In genomic region chr12:98955284-98955683, GRCh38 we compare ENCODE assay signal across 9 cellular contexts.
DNase-seq lines count a peak whose midpoint lies in the region; TF ChIP-seq lines count a peak whose summit lies in the region.
"Had no signal": no experiment of that assay in that cellular context is flagged by ENCODE, and none has a peak within 500 bp of the region (broad histone marks: within the 10 kb centered on the region; RNA-seq: fewer than 3 reads in every experiment).

No MANE protein-coding gene starts in this region.

- DNase-seq in NCI-H146 (lab: John Stamatoyannopoulos, UW) (peak; percentile 11), NCI-H146 treated with DMSO at 0.1 percent for 48 hours (lab: John Stamatoyannopoulos, UW; ENCODE audit: unreplicated experiment) (no peak), H4 (ENCODE audit: low spot score) (peak; percentile 12), NCI-H1694 (lab: John Stamatoyannopoulos, UW) (peak; percentile 22), epithelial cell of esophagus (ENCODE audit: low read depth) (peak; percentile 49), medulla oblongata (ENCODE audit: extremely low spot score) (no peak), superior temporal gyrus (ENCODE audit: extremely low spot score) (no peak), NCI-H774 (lab: John Stamatoyannopoulos, UW) (no peak)

- TF ChIP-seq CTCF in epithelial cell of esophagus (IDR thresholded peaks at IDR 0.05; ENCODE audit: insufficient read depth, low read depth, low read length, missing control alignments) = peak; percentile 47

- H3K4me3 ChIP-seq in epithelial cell of esophagus (ENCODE audit: low read length) = no peak overlapping the region
- H3K4me3 ChIP-seq: BLaER1 treated with 17β-estradiol and CSF1 and Interleukin-3, amounts not matched to agents 10 nM and 100 nM had no signal

Comparison
In these comparisons a context has a peak if more than half of its experiments do, and no peak if none do; other contexts are left out.
1. DNase-seq: peak in NCI-H146 (single experiment), H4 (single experiment), NCI-H1694 (single experiment) and epithelial cell of esophagus (single experiment); none in NCI-H146 treated with DMSO at 0.1 percent for 48 hours (single experiment), medulla oblongata (single experiment), superior temporal gyrus (single experiment) and NCI-H774 (single experiment).